ENCODE assay signal across 8 cellular contexts in the genomic region with DNA sequence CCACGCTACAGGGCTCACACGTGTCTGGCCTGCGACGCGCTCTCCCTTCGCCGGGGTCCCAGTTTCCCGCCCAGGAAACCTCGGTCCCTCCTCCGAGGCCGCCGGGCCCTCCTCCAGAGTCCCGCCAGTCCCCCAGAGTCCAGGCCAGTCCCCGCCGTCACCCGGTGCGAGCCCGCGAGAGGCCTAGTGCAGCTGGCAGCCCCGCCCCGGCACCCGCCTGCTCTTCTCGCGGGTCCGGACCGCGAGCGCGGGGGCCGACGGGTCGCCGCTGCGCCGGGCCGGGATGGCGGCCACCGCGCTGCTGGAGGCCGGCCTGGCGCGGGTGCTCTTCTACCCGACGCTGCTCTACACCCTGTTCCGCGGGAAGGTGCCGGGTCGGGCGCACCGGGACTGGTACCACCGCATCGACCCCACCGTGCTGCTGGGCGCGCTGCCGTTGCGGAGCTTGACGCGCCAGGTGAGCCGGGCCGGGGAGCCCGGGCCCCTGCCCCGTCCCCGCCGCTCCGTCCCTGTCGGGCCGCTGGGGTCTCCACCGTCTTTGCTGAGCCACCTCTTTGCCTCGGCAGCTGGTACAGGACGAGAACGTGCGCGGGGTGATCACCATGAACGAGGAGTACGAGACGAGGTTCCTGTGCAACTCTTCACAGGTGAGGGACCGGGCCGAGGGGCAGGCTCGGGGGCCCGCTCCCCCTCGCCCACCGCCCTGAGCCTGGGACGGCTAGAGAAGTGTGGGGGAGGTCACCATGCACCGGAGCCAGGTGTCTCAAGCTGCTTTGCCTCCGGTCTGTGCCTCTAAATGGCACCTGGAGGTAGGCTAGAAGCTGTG. TPM values are rescaled to one million over a fixed set of nuclear protein-coding genes. Genes with fewer than 3 reads are reported as not detected.
A peak's percentile ranks its signal among the peaks of the same experiment; 100 is the strongest.
DNase-seq lines count a peak whose midpoint lies in the region; ATAC-seq and TF ChIP-seq lines count a peak whose summit lies in the region.

A gene with protein sequence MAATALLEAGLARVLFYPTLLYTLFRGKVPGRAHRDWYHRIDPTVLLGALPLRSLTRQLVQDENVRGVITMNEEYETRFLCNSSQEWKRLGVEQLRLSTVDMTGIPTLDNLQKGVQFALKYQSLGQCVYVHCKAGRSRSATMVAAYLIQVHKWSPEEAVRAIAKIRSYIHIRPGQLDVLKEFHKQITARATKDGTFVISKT (plus strand): TSS at position 260 of the 826 bp plus-strand sequence. CDS start 24 bp downstream, at position 284.

- H3K27ac Mint-ChIP-seq in activated B cell treated with CpG ODN at 0.5 μM for 24 hours = peak within 1 kb of the TSS; percentile 54
- H3K27ac Mint-ChIP-seq in central memory CD8-positive, alpha-beta T cell (ENCODE audit: low read depth) = peak within 1 kb of the TSS; percentile 90

- no peak for TF ChIP-seq CTCF in activated B cell treated with CpG ODN at 0.5 μM for 24 hours (IDR thresholded peaks at IDR 0.05)
- no peak for TF ChIP-seq CTCF in kidney epithelial cell (IDR thresholded peaks at IDR 0.05; ENCODE audit: insufficient read depth, low read length, poor library complexity, severe bottlenecking)

- peaks cover 7% of the 10 kb centered on the region for H3K36me3 Mint-ChIP-seq in activated B cell treated with CpG ODN at 0.5 μM for 24 hours (ENCODE audit: low read depth)
- peaks cover 16% of the 10 kb centered on the region for H3K36me3 Mint-ChIP-seq in central memory CD8-positive, alpha-beta T cell (ENCODE audit: insufficient read depth)

- H3K4me1 Mint-ChIP-seq in activated B cell treated with CpG ODN at 0.5 μM for 24 hours = peaks cover 18% of the 10 kb centered on the region
- peaks cover 17% of the 10 kb centered on the region for H3K4me1 Mint-ChIP-seq in central memory CD8-positive, alpha-beta T cell

- H3K9me3 Mint-ChIP-seq in activated B cell treated with CpG ODN at 0.5 μM for 24 hours = no peaks in the 10 kb centered on the region
- no peaks in the 10 kb centered on the region for H3K9me3 Mint-ChIP-seq in central memory CD8-positive, alpha-beta T cell

- CTCF ChIA-PET in activated B cell treated with CpG ODN at 0.5 μM for 24 hours (lab: Charles Lee) = interaction anchor here (0.8 kb wide), 1 partner anchor 12 kb away, joined by 4 read pairs; no protein-coding TSS in a partner anchor

- POLR2A ChIA-PET in activated B cell treated with CpG ODN at 0.5 μM for 24 hours (lab: Charles Lee) = interaction anchor here (0.6 to 3.9 kb wide), 7 partner anchors 11 to 317 kb away, joined by 3 to 56 read pairs (median 5); a partner anchor contains a TSS

- H3K4me3 Mint-ChIP-seq in activated B cell treated with CpG ODN at 0.5 μM for 24 hours = peak within 1 kb of the TSS; percentile 84
- H3K4me3 Mint-ChIP-seq in central memory CD8-positive, alpha-beta T cell = peak within 1 kb of the TSS; percentile 81

- DNase-seq in NCI-H1417 (lab: John Stamatoyannopoulos, UW) (peak; percentile 73 to 79 (median 76)), NCI-H1417 treated with DMSO at 0.1 percent for 48 hours (lab: John Stamatoyannopoulos, UW) (no peak), NCI-H1105 (lab: John Stamatoyannopoulos, UW) (peak; percentile 26), activated B cell treated with CpG ODN at 0.5 μM for 24 hours (peak; percentile 66), kidney epithelial cell (ENCODE audit: low read depth) (no peak)
- peak; percentile 35 to 41 for DNase-seq in central memory CD8-positive, alpha-beta T cell (ENCODE audit: low spot score in 2 of 2)
- DNase-seq in stimulated activated CD4-positive, alpha-beta T cell treated with anti-CD3 and anti-CD28 coated beads, Interleukin-1b, Interleukin-23, amount 100 ng/mL, for 24 hours (ENCODE audit: low read depth in 4 of 4, low spot score in 1 of 4) = peak in 3 of 4 experiments; percentile 21 to 61 (median 56)

- no peaks in the 10 kb centered on the region for H3K36me3 ChIP-seq in kidney epithelial cell (ENCODE audit: control insufficient read depth, insufficient read depth, low read length)

- no peaks in the 10 kb centered on the region for H3K27me3 Mint-ChIP-seq in activated B cell treated with CpG ODN at 0.5 μM for 24 hours
- no peaks in the 10 kb centered on the region for H3K27me3 Mint-ChIP-seq in central memory CD8-positive, alpha-beta T cell

- no peaks in the 10 kb centered on the region for H3K27me3 ChIP-seq in kidney epithelial cell (ENCODE audit: control insufficient read depth, insufficient read depth, low read length)

- H3K4me3 ChIP-seq in kidney epithelial cell (ENCODE audit: low read depth, low read length) = peak within 1 kb of the TSS; percentile 75

- intact Hi-C loops in activated B cell treated with CpG ODN at 0.5 μM for 24 hours (cut with micrococcal nuclease) = loop anchor here (1.0 kb wide), 2 partner anchors 12 to 14 kb away; a partner anchor contains a TSS

- ATAC-seq in HG02610 (IDR thresholded peaks at IDR 0.05; ENCODE audit: unreplicated experiment) = peak; percentile 87
- ATAC-seq in activated B cell treated with CpG ODN at 0.5 μM for 24 hours (ENCODE audit: low read depth) = peak; percentile 95
- peak; percentile 84 for ATAC-seq in central memory CD8-positive, alpha-beta T cell (replicated peaks; ENCODE audit: extremely low read depth, poor library complexity, severe bottlenecking)

RNA-seq across cellular contexts. Expression of the gene that starts here (rescaled TPM):
- total RNA-seq in activated B cell treated with CpG ODN at 0.5 μM for 24 hours (27.1 and 32.8 TPM in 2 replicates), kidney epithelial cell (141 and 166 TPM in 2 replicates)

Comparison
In these comparisons a context has a peak if more than half of its experiments do, and no peak if none do; other contexts are left out.
1. DNase-seq: peak in NCI-H1417 (3 of 3), NCI-H1105 (single experiment), activated B cell treated with CpG ODN at 0.5 μM for 24 hours (single experiment), central memory CD8-positive, alpha-beta T cell (2 of 2) and stimulated activated CD4-positive, alpha-beta T cell treated with anti-CD3 and anti-CD28 coated beads, Interleukin-1b, Interleukin-23, amount 100 ng/mL, for 24 hours (3 of 4); none in NCI-H1417 treated with DMSO at 0.1 percent for 48 hours (single experiment) and kidney epithelial cell (single experiment).
2. Peak in every context shown above with its lines, with median percentiles within 50 percentile points of each other: ATAC-seq.